In the genomic region with DNA sequence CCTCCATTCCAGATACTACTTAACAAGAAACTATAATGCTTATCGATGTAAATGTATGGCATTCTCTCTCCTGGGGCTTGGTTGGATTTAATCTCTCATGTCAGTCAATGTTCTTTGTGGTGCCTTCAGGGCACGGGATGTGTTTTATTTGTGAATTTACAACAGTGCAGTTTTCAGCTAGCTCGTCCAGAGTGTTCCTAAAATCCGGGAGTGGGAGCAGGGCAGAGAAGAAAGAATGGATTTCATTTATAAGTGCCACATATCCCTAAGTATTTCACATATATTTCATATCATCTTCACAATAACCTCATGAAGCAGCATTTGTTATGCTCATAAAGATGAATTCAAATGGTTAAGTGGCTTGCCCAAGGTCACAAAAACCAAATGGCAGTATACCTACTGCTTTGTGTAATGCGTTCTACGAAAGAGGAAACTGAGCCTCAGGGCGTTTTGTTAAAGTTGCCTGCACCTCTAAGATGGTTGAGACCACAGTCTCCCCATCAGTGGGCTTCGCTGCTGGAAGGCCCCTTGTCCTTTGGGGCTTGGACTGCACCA, we compare ENCODE assay signal across 1 cellular context.
TF ChIP-seq lines count a peak whose summit lies in the region.

No MANE protein-coding gene starts in this region.

TF ChIP-seq in GM23338, 12 proteins besides CTCF, POLR2A, EP300 and RAD21 (continued from another document):
- TF ChIP-seq, protein P1, sequence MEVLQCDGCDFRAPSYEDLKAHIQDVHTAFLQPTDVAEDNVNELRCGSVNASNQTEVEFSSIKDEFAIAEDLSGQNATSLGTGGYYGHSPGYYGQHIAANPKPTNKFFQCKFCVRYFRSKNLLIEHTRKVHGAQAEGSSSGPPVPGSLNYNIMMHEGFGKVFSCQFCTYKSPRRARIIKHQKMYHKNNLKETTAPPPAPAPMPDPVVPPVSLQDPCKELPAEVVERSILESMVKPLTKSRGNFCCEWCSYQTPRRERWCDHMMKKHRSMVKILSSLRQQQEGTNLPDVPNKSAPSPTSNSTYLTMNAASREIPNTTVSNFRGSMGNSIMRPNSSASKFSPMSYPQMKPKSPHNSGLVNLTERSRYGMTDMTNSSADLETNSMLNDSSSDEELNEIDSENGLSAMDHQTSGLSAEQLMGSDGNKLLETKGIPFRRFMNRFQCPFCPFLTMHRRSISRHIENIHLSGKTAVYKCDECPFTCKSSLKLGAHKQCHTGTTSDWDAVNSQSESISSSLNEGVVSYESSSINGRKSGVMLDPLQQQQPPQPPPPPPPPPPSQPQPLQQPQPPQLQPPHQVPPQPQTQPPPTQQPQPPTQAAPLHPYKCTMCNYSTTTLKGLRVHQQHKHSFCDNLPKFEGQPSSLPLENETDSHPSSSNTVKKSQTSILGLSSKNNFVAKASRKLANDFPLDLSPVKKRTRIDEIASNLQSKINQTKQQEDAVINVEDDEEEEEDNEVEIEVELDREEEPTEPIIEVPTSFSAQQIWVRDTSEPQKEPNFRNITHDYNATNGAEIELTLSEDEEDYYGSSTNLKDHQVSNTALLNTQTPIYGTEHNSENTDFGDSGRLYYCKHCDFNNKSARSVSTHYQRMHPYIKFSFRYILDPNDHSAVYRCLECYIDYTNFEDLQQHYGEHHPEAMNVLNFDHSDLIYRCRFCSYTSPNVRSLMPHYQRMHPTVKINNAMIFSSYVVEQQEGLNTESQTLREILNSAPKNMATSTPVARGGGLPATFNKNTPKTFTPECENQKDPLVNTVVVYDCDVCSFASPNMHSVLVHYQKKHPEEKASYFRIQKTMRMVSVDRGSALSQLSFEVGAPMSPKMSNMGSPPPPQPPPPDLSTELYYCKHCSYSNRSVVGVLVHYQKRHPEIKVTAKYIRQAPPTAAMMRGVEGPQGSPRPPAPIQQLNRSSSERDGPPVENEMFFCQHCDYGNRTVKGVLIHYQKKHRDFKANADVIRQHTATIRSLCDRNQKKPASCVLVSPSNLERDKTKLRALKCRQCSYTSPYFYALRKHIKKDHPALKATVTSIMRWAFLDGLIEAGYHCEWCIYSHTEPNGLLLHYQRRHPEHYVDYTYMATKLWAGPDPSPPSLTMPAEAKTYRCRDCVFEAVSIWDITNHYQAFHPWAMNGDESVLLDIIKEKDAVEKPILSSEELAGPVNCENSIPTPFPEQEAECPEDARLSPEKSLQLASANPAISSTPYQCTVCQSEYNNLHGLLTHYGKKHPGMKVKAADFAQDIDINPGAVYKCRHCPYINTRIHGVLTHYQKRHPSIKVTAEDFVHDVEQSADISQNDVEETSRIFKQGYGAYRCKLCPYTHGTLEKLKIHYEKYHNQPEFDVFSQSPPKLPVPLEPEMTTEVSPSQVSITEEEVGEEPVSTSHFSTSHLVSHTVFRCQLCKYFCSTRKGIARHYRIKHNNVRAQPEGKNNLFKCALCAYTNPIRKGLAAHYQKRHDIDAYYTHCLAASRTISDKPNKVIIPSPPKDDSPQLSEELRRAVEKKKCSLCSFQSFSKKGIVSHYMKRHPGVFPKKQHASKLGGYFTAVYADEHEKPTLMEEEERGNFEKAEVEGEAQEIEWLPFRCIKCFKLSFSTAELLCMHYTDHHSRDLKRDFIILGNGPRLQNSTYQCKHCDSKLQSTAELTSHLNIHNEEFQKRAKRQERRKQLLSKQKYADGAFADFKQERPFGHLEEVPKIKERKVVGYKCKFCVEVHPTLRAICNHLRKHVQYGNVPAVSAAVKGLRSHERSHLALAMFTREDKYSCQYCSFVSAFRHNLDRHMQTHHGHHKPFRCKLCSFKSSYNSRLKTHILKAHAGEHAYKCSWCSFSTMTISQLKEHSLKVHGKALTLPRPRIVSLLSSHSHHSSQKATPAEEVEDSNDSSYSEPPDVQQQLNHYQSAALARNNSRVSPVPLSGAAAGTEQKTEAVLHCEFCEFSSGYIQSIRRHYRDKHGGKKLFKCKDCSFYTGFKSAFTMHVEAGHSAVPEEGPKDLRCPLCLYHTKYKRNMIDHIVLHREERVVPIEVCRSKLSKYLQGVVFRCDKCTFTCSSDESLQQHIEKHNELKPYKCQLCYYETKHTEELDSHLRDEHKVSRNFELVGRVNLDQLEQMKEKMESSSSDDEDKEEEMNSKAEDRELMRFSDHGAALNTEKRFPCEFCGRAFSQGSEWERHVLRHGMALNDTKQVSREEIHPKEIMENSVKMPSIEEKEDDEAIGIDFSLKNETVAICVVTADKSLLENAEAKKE (CRISPR knock-in tag; IDR thresholded peaks at IDR 0.05): no peak
- TF ChIP-seq, protein P2, sequence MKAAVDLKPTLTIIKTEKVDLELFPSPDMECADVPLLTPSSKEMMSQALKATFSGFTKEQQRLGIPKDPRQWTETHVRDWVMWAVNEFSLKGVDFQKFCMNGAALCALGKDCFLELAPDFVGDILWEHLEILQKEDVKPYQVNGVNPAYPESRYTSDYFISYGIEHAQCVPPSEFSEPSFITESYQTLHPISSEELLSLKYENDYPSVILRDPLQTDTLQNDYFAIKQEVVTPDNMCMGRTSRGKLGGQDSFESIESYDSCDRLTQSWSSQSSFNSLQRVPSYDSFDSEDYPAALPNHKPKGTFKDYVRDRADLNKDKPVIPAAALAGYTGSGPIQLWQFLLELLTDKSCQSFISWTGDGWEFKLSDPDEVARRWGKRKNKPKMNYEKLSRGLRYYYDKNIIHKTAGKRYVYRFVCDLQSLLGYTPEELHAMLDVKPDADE (IDR thresholded peaks at IDR 0.05): no peak
- TF ChIP-seq CREB1 (CRISPR knock-in tag; IDR thresholded peaks at IDR 0.05; ENCODE audit: low read depth): no peak
- TF ChIP-seq POLR2AphosphoS5 (IDR thresholded peaks at IDR 0.05; ENCODE audit: low read depth): no peak
- no peak for TF ChIP-seq EZH2phosphoT487 (IDR thresholded peaks at IDR 0.05; ENCODE audit: unreplicated experiment)
- no peak for TF ChIP-seq ZNF331 (CRISPR knock-in tag; IDR thresholded peaks at IDR 0.05; ENCODE audit: low read depth)
- no peak for TF ChIP-seq ZNF114 (CRISPR knock-in tag; IDR thresholded peaks at IDR 0.05)
- no peak for TF ChIP-seq NANOG (IDR thresholded peaks at IDR 0.05; ENCODE audit: borderline replicate concordance)
